In genomic region chr1:10745383-10745782, GRCh38 we compare ENCODE assay signal across 15 cellular contexts.
"Had no signal": no experiment of that assay in that cellular context is flagged by ENCODE, and none has a peak within 500 bp of the region (broad histone marks: within the 10 kb centered on the region; RNA-seq: fewer than 3 reads in every experiment).

No MANE protein-coding gene starts in this region.

- H3K27ac ChIP-seq: ascending aorta, colonic mucosa, ovary had no signal

- DNase-seq: activated CD4-positive, alpha-beta T cell treated with anti-CD3 and anti-CD28 coated beads for 36 hours; activated CD8-positive, alpha-beta memory T cell treated with anti-CD3 and anti-CD28 coated beads, Interleukin-2, amount 50 U/mL, for 48 hours; activated CD8-positive, alpha-beta T cell treated with anti-CD3 and anti-CD28 coated beads for 36 hours; activated naive CD4-positive, alpha-beta T cell treated with Interleukin-2 at 50 U/mL for 16 hours; activated naive CD8-positive, alpha-beta T cell treated with anti-CD3 and anti-CD28 coated beads, Interleukin-2, amount 50 U/mL, for 24 hours; caudate nucleus; colonic mucosa; effector CD4-positive, alpha-beta T cell; hypothalamus; nephron progenitor cell; ovary; T-helper 9 cell had no signal

- H3K9me3 ChIP-seq: ascending aorta, colonic mucosa, ovary had no signal

- H3K4me1 ChIP-seq: ascending aorta, colonic mucosa had no signal

- H3K27me3 ChIP-seq: ascending aorta, colonic mucosa, ovary had no signal

- H3K4me3 ChIP-seq: ascending aorta, colonic mucosa, ovary, smooth muscle cell had no signal

- H3K36me3 ChIP-seq: ascending aorta, colonic mucosa, ovary had no signal

- ATAC-seq: activated CD4-positive, alpha-beta T cell treated with anti-CD3 and anti-CD28 coated beads for 36 hours; activated CD8-positive, alpha-beta T cell treated with anti-CD3 and anti-CD28 coated beads for 36 hours; activated naive CD8-positive, alpha-beta T cell treated with anti-CD3 and anti-CD28 coated beads, Interleukin-2, amount 50 U/mL, for 24 hours; stimulated activated memory B cell treated with anti-CD40 and anti-IgM and Interleukin-4, amounts not matched to agents 10 μg/mL and 1 μg/mL and 100 μg/mL, for 72 hours had no signal
